Comparison of ENCODE assay signal across 8 cellular contexts in genomic region chr10:132540456-132540855, GRCh38. TPM values are rescaled to one million over a fixed set of nuclear protein-coding genes. Genes with fewer than 3 reads are reported as not detected.
DNase-seq lines count a peak whose midpoint lies in the region; ATAC-seq, FAIRE-seq and TF ChIP-seq lines count a peak whose summit lies in the region.

No MANE protein-coding gene starts in this region.

- no peak for FAIRE-seq in HepG2 (lab: Jason Lieb, UNC)

- TF ChIP-seq EP300 in HepG2 (IDR thresholded peaks at IDR 0.05; ENCODE audit: low read depth in 2 of 2, low read length in 2 of 2) (no peak), HepG2 (CRISPR knock-in tag; IDR thresholded peaks at IDR 0.05; ENCODE audit: borderline replicate concordance) (no peak)

- no peak for TF ChIP-seq POLR2A in HepG2 (IDR thresholded peaks at IDR 0.05; ENCODE audit: insufficient read depth in 1 of 2, low read depth in 2 of 2, low read length in 2 of 2)
- no peak for TF ChIP-seq POLR2A in body of pancreas (IDR thresholded peaks at IDR 0.05)
- TF ChIP-seq POLR2A in vagina (IDR thresholded peaks at IDR 0.05), result no peak

- H3K27me3 ChIP-seq in liver (ENCODE audit: control insufficient read depth in 4 of 4, insufficient read depth in 4 of 4, low read length in 3 of 4) (no peaks in the 10 kb centered on the region), HepG2 (ENCODE audit: control insufficient read depth in 1 of 2, insufficient read depth in 2 of 2, low read length in 2 of 2) (no peaks in the 10 kb centered on the region), body of pancreas (no peaks in the 10 kb centered on the region), lower lobe of right lung (ENCODE audit: low read depth) (no peaks in the 10 kb centered on the region), vagina (no peaks in the 10 kb centered on the region)

- no peak for DNase-seq in HepG2 (ENCODE audit: low spot score)
- DNase-seq in body of pancreas, result peak in 3 of 4 donors; percentile 38 to 55 (median 50)
- DNase-seq in lower lobe of right lung, result peak; percentile 43
- no peak for DNase-seq in vagina (ENCODE audit: extremely low spot score in 2 of 2)
- no peak for DNase-seq in stimulated activated CD4-positive, alpha-beta T cell treated with anti-CD3 and anti-CD28 coated beads, Interleukin-12 subunit alpha, Interleukin-12 subunit beta, amount 100 ng/mL, for 4 hours
- no peak for DNase-seq in NCI-H2081 treated with DMSO at 0.1 percent for 48 hours (lab: John Stamatoyannopoulos, UW)

- POLR2A ChIA-PET in HepG2 (lab: Yijun Ruan, JAX), result interaction anchor here (4.6 kb wide), 1 partner anchor 22 kb away, joined by 24 read pairs; no protein-coding TSS in a partner anchor

- H3K4me2 ChIP-seq in HepG2 (ENCODE audit: low read depth, low read length), result no peak overlapping the region

- in situ Hi-C loops in HepG2 (cut with HindIII; ENCODE audit: extremely low pct_ligation_motif_present, low pct_unique_long_range_greater_than_20kb), result no loop called here

- no peaks in the 10 kb centered on the region for H3K9me3 ChIP-seq in liver (ENCODE audit: control insufficient read depth in 4 of 4, low read length in 3 of 4)
- no peaks in the 10 kb centered on the region for H3K9me3 ChIP-seq in HepG2 (ENCODE audit: low read length)
- H3K9me3 ChIP-seq in body of pancreas, result no peaks in the 10 kb centered on the region
- H3K9me3 ChIP-seq in lower lobe of right lung, result no peaks in the 10 kb centered on the region
- no peaks in the 10 kb centered on the region for H3K9me3 ChIP-seq in vagina

- 72% methylated on average over 12 of the region's 12 CpGs for WGBS in liver
- WGBS in HepG2 (ENCODE audit: low lambda C conversion rate), result 90% methylated on average over 11 of the region's 12 CpGs
- WGBS in body of pancreas, 2 donors, result 6 to 26% methylated on average over 6 to 12 of the region's 12 CpGs

- H2AFZ ChIP-seq in HepG2 (ENCODE audit: low read length), result no peak overlapping the region

- TF ChIP-seq RAD21 in liver (IDR thresholded peaks at IDR 0.05) (peak in 1 of 2 donors; percentile 29), HepG2 (CRISPR knock-in tag; IDR thresholded peaks at IDR 0.05) (no peak)

- no peaks in the 10 kb centered on the region for H4K20me1 ChIP-seq in HepG2 (ENCODE audit: insufficient read depth, low read length)

- TF ChIP-seq CTCF in liver (IDR thresholded peaks at IDR 0.05; ENCODE audit: low read depth, low read length, missing input control) (peak; percentile 2), HepG2 (CRISPR knock-in tag; IDR thresholded peaks at IDR 0.05) (no peak), body of pancreas (IDR thresholded peaks at IDR 0.05) (peak in 4 of 7 experiments; percentile 13 to 26 (median 18)), lower lobe of right lung (IDR thresholded peaks at IDR 0.05) (no peak), vagina (IDR thresholded peaks at IDR 0.05) (no peak)

- H3K27ac ChIP-seq in liver (ENCODE audit: low read depth in 1 of 2, low read length in 2 of 2), result no peak overlapping the region
- H3K27ac ChIP-seq in HepG2 (ENCODE audit: extremely low read length, insufficient read depth, low read length), result no peak overlapping the region
- H3K27ac ChIP-seq in body of pancreas, result peak overlapping the region in 3 of 4 donors; percentile 5 to 58 (median 10)
- peak overlapping the region; percentile 80 for H3K27ac ChIP-seq in lower lobe of right lung
- H3K27ac ChIP-seq in vagina, result peak overlapping the region; percentile 85

- H3K36me3 ChIP-seq in liver (ENCODE audit: control insufficient read depth in 4 of 4, insufficient read depth in 3 of 4, low read depth in 1 of 4, low read length in 3 of 4), result no peaks in the 10 kb centered on the region
- H3K36me3 ChIP-seq in HepG2 (replicated peaks in 1 of 2; ENCODE audit: control insufficient read depth in 1 of 2, insufficient read depth in 2 of 2, low read length in 2 of 2), result no peaks in the 10 kb centered on the region
- no peaks in the 10 kb centered on the region for H3K36me3 ChIP-seq in body of pancreas (replicated peaks in 1 of 2; ENCODE audit: insufficient read depth in 1 of 2, low read depth in 2 of 2)
- no peaks in the 10 kb centered on the region for H3K36me3 ChIP-seq in lower lobe of right lung
- no peaks in the 10 kb centered on the region for H3K36me3 ChIP-seq in vagina

- peaks cover 55% of the 10 kb centered on the region for H3K79me2 ChIP-seq in HepG2 (ENCODE audit: insufficient read depth, low read length)

- H3K4me1 ChIP-seq in liver (ENCODE audit: control insufficient read depth in 4 of 4, insufficient read depth in 4 of 4, low read length in 3 of 4), result peaks cover 14 to 51% (median 41%) of the 10 kb centered on the region in 4 donors
- peaks cover 57% of the 10 kb centered on the region for H3K4me1 ChIP-seq in HepG2 (ENCODE audit: insufficient read depth, low read length)
- H3K4me1 ChIP-seq in body of pancreas, result peaks cover 67% of the 10 kb centered on the region
- H3K4me1 ChIP-seq in lower lobe of right lung, result peaks cover 73% of the 10 kb centered on the region
- peaks cover 77% of the 10 kb centered on the region for H3K4me1 ChIP-seq in vagina

- intact Hi-C loops in HepG2 (cut with micrococcal nuclease; ENCODE audit: unreplicated experiment), result no loop called here
- intact Hi-C loops in body of pancreas (cut with DNase I), result no loop called here
- intact Hi-C loops in lower lobe of right lung (cut with DNase I), result no loop called here
- intact Hi-C loops in vagina (cut with DNase I), result no loop called here

- CTCF ChIA-PET in HepG2 (lab: Yijun Ruan, JAX; ENCODE audit: low intra/inter-chr PET ratio, low total read pairs), result no interaction called here

- no peak overlapping the region for H3K4me3 ChIP-seq in liver (ENCODE audit: low read depth in 1 of 3, low read length in 3 of 3)
- H3K4me3 ChIP-seq in HepG2 (replicated peaks in 1 of 3; ENCODE audit: insufficient read depth in 1 of 3, low read depth in 2 of 3, low read length in 3 of 3), result no peak overlapping the region
- H3K4me3 ChIP-seq in body of pancreas, result no peak overlapping the region
- peak overlapping the region; percentile 70 for H3K4me3 ChIP-seq in lower lobe of right lung
- H3K4me3 ChIP-seq in vagina, result peak overlapping the region; percentile 74 to 76

- no peak overlapping the region for H3K9ac ChIP-seq in liver (ENCODE audit: low read depth in 1 of 2, low read length in 2 of 2)
- no peak overlapping the region for H3K9ac ChIP-seq in HepG2 (ENCODE audit: insufficient read depth, low read depth, low read length)

- ATAC-seq in HepG2, result no peak
- no peak for ATAC-seq in body of pancreas
- ATAC-seq in lower lobe of right lung, result no peak
- no peak for ATAC-seq in GM21367 (IDR thresholded peaks at IDR 0.05; ENCODE audit: unreplicated experiment)

- no TSS peak for BruUV-seq in HepG2 (replicated peaks; lab: Mats Ljungman, UMichigan)

TF ChIP-seq in liver, 16 proteins besides CTCF, POLR2A, EP300 and RAD21 (continues in another document):
- TF ChIP-seq JUND (IDR thresholded peaks at IDR 0.05) (no peak), NR2F2 (IDR thresholded peaks at IDR 0.05) (no peak), HNF4A (conservative IDR thresholded peaks at IDR 0.05) (no peak), FOXA2 (IDR thresholded peaks at IDR 0.05) (no peak), FOXA1 (IDR thresholded peaks at IDR 0.05) (no peak), EGR1 (IDR thresholded peaks at IDR 0.05; ENCODE audit: low read depth in 2 of 2) (no peak), SP1 (IDR thresholded peaks at IDR 0.05) (no peak), HNF4G (IDR thresholded peaks at IDR 0.05) (no peak), TAF1 (conservative IDR thresholded peaks at IDR 0.05) (no peak), RXRA (IDR thresholded peaks at IDR 0.05) (no peak)

TF ChIP-seq in HepG2, 621 proteins besides CTCF, POLR2A, EP300 and RAD21 (continues in another document):
- no peak for TF ChIP-seq THAP8 (CRISPR knock-in tag; IDR thresholded peaks at IDR 0.05; ENCODE audit: borderline replicate concordance)
- TF ChIP-seq ZNF552 (CRISPR knock-in tag; IDR thresholded peaks at IDR 0.05; ENCODE audit: borderline replicate concordance), result no peak
- no peak for TF ChIP-seq ZZZ3 (CRISPR knock-in tag; IDR thresholded peaks at IDR 0.05; ENCODE audit: borderline replicate concordance)
- TF ChIP-seq ZNF230 (CRISPR knock-in tag; IDR thresholded peaks at IDR 0.05), result no peak
- TF ChIP-seq EEA1 (CRISPR knock-in tag; IDR thresholded peaks at IDR 0.05; ENCODE audit: borderline replicate concordance), result no peak
- TF ChIP-seq ZNF496 (CRISPR knock-in tag; IDR thresholded peaks at IDR 0.05; ENCODE audit: insufficient replicate concordance), result no peak
- TF ChIP-seq YEATS4 (CRISPR knock-in tag; IDR thresholded peaks at IDR 0.05; ENCODE audit: borderline replicate concordance), result no peak

RNA-seq across cellular contexts. Expression of gene INPP5A, which starts 2.9 kb away (rescaled TPM):
- 10 to 100 TPM; 12.6 to 26.5 TPM for total RNA-seq in liver
- polyA plus RNA-seq in liver, result 1 to 10 TPM; 4.3 to 9.1 TPM
- 37.9 and 46.8 TPM in 2 replicates for total RNA-seq in HepG2 (2016; rRNA removed; fragmentation: Illumina TruSeq; extraction: Trizol)
- total RNA-seq in HepG2 (2016; cell fraction: cytosol; rRNA removed; fragmentation: Illumina TruSeq; extraction: Trizol; ENCODE audit: low read depth), result 52.6 and 54.7 TPM in 2 replicates
- 38.3 and 42.5 TPM in 2 replicates for total RNA-seq in HepG2 (2016; cell fraction: insoluble cytoplasmic fraction; rRNA removed; fragmentation: Illumina TruSeq; extraction: Trizol)
- 103 and 110 TPM in 2 replicates for total RNA-seq in HepG2 (2016; cell fraction: membrane; rRNA removed; fragmentation: Illumina TruSeq; extraction: Trizol)
- 15.7 and 18.8 TPM in 2 replicates for total RNA-seq in HepG2 (2016; cell fraction: nucleus; rRNA removed; fragmentation: Illumina TruSeq; extraction: Trizol)
- polyA plus RNA-seq in HepG2 (2011; rRNA removed), result 17.5 and 19.5 TPM in 2 replicates
- polyA plus RNA-seq in HepG2 (2011; cell fraction: cytosol; rRNA removed), result 16.7 and 18.4 TPM in 2 replicates
- polyA plus RNA-seq in HepG2 (2011; cell fraction: nucleus; rRNA removed), result 14.6 and 14.9 TPM in 2 replicates
- 15.8 and 18.2 TPM in 2 replicates for polyA plus RNA-seq in HepG2 (2012)
- 49.5 and 52.9 TPM in 2 replicates for polyA plus RNA-seq in HepG2 (2016; cell fraction: cytosol; fragmentation: Illumina TruSeq; extraction: Trizol; ENCODE audit: low read depth)
- 40.7 and 47.8 TPM in 2 replicates for polyA plus RNA-seq in HepG2 (2016; cell fraction: insoluble cytoplasmic fraction; fragmentation: Illumina TruSeq; extraction: Trizol; ENCODE audit: low read depth)
- polyA plus RNA-seq in HepG2 (2016; cell fraction: membrane; fragmentation: Illumina TruSeq; extraction: Trizol; ENCODE audit: low read depth), result 97.2 and 97.6 TPM in 2 replicates
- polyA plus RNA-seq in HepG2 (2016; cell fraction: nucleus; fragmentation: Illumina TruSeq; extraction: Trizol; ENCODE audit: insufficient read depth, low read depth), result 25.8 and 27.0 TPM in 2 replicates
- 17.0 and 32.5 TPM in 2 replicates for polyA minus RNA-seq in HepG2 (2011; rRNA and poly(A)+ RNA removed; ENCODE audit: low replicate concordance)
- polyA minus RNA-seq in HepG2 (2011; cell fraction: cytosol; rRNA and poly(A)+ RNA removed), result 16.4 and 21.7 TPM in 2 replicates
- polyA minus RNA-seq in HepG2 (2011; cell fraction: nucleus; rRNA and poly(A)+ RNA removed), result 19.1 and 20.6 TPM in 2 replicates
- total RNA-seq in body of pancreas, result 10 to 100 TPM in 1 of 2 donors, 1 to 10 TPM in 1; 9.2 to 14.5 TPM
- 34.1 TPM for total RNA-seq in lower lobe of right lung
- total RNA-seq in vagina, result 24.3 TPM

Comparison
In these comparisons a context has a peak if more than half of its experiments do, and no peak if none do; other contexts are left out.
1. CTCF ChIP-seq: peak in liver (single experiment) and body of pancreas (4 of 7); none in HepG2 (single experiment), lower lobe of right lung (single experiment) and vagina (0 of 3).
2. H3K27ac ChIP-seq: peak in body of pancreas (3 of 4), lower lobe of right lung (single experiment) and vagina (single experiment); none in liver (0 of 2) and HepG2 (single experiment).
3. H3K4me3 ChIP-seq: peak in lower lobe of right lung (single experiment) and vagina (2 of 2); none in liver (0 of 3), HepG2 (0 of 3) and body of pancreas (0 of 2).
4. DNase-seq: peak in body of pancreas (3 of 4) and lower lobe of right lung (single experiment); none in HepG2 (single experiment), vagina (0 of 2), stimulated activated CD4-positive, alpha-beta T cell treated with anti-CD3 and anti-CD28 coated beads, Interleukin-12 subunit alpha, Interleukin-12 subunit beta, amount 100 ng/mL, for 4 hours (single experiment) and NCI-H2081 treated with DMSO at 0.1 percent for 48 hours (single experiment).